Comparison of ENCODE assay signal across 6 cellular contexts in genomic region chr3:48331706-48332435, GRCh38. TPM values are rescaled to one million over a fixed set of nuclear protein-coding genes. Genes with fewer than 3 reads are reported as not detected.
"Had no signal": no experiment of that assay in that cellular context is flagged by ENCODE, and none has a peak within 500 bp of the region (broad histone marks: within the 10 kb centered on the region; RNA-seq: fewer than 3 reads in every experiment).

No MANE protein-coding gene starts in this region.

RNA-seq across cellular contexts. Expression of gene SPINK8, which starts 1.6 kb away (rescaled TPM):
- total RNA-seq: MCF 10A, NCI-H460, OCI-LY7, Peyer's patch, Right ventricle myocardium superior, SK-MEL-5 had no signal

RNA-seq across cellular contexts. Expression of gene FBXW12, which starts 40.1 kb away (rescaled TPM):
- total RNA-seq: MCF 10A, NCI-H460, Peyer's patch, Right ventricle myocardium superior, SK-MEL-5 had no signal
